Comparison of ENCODE assay signal across 9 cellular contexts in genomic region chr6:21305827-21306469, GRCh38.
A peak's percentile ranks its signal among the peaks of the same experiment; 100 is the strongest.
DNase-seq lines count a peak whose midpoint lies in the region; ATAC-seq, FAIRE-seq and TF ChIP-seq lines count a peak whose summit lies in the region.
"Had no signal": no experiment of that assay in that cellular context is flagged by ENCODE, and none has a peak within 500 bp of the region (broad histone marks: within the 10 kb centered on the region; RNA-seq: fewer than 3 reads in every experiment).

No MANE protein-coding gene starts in this region.

- H3K27me3 ChIP-seq in PC-3 (ENCODE audit: low read length), result no peaks in the 10 kb centered on the region

- no peak for TF ChIP-seq POLR2A in A549 (IDR thresholded peaks at IDR 0.05; ENCODE audit: low read length)

- TF ChIP-seq RAD21 in A549 (conservative IDR thresholded peaks at IDR 0.05 in 1 of 2, IDR thresholded peaks at IDR 0.05 in 1 of 2), result no peak

- no peak for FAIRE-seq in A549 (lab: Jason Lieb, UNC)

- H3K9me3 ChIP-seq in A549 (0 out of 3 replicates have a peak, but pooled peaks cover 5% of the 10 kb centered on the region), HEK293 (ENCODE audit: control insufficient read depth, insufficient read depth, low read depth, low read length) (no peaks in the 10 kb centered on the region), PC-3 (ENCODE audit: low read length) (0 out of 2 replicates have a peak, but pooled peaks cover 5% of the 10 kb centered on the region)

- no peaks in the 10 kb centered on the region for H3F3A ChIP-seq in PC-3 (ENCODE audit: low read length, unreplicated experiment)

- no peaks in the 10 kb centered on the region for H4K20me1 ChIP-seq in PC-3 (ENCODE audit: low read length)

- no peaks in the 10 kb centered on the region for H3K79me2 ChIP-seq in PC-3 (ENCODE audit: low read length)

- ATAC-seq in A549 (no peak), PC-3 (no peak), HG02571 (IDR thresholded peaks at IDR 0.05; ENCODE audit: unreplicated experiment) (no peak), HG03469 (IDR thresholded peaks at IDR 0.05; ENCODE audit: unreplicated experiment) (no peak)

- no peaks in the 10 kb centered on the region for H3K4me1 ChIP-seq in A549
- H3K4me1 ChIP-seq in HEK293 (ENCODE audit: control insufficient read depth, insufficient read depth, low read length), result no peaks in the 10 kb centered on the region
- H3K4me1 ChIP-seq in PC-3 (ENCODE audit: insufficient read depth, low read length), result no peaks in the 10 kb centered on the region

- intact Hi-C loops in PC-3 (cut with micrococcal nuclease), result no loop called here
- intact Hi-C loops in head of caudate nucleus (cut with DNase I), result no loop called here

- WGBS in A549 (ENCODE audit: missing lambda C conversion rate), result 47% methylated on average over 2 of the region's 2 CpGs

- no peaks in the 10 kb centered on the region for H3K36me3 ChIP-seq in HEK293 (ENCODE audit: control insufficient read depth in 2 of 2, insufficient read depth in 1 of 2, low read length in 2 of 2)
- no peaks in the 10 kb centered on the region for H3K36me3 ChIP-seq in PC-3 (ENCODE audit: low read depth, low read length)

- DNase-seq in A549 (ENCODE audit: low read depth in 1 of 2, low spot score in 1 of 2) (peak in 1 of 2 experiments; percentile 8), PC-3 (peak; percentile 38), fibroblast of mammary gland (ENCODE audit: low read depth) (peak; percentile 71), head of caudate nucleus (no peak), NCI-H1417 treated with DMSO at 0.1 percent for 48 hours (lab: John Stamatoyannopoulos, UW) (no peak)
- DNase-seq: NCI-H187 had no signal

- H3K27ac ChIP-seq in A549, result no peak overlapping the region
- no peak overlapping the region for H3K27ac ChIP-seq in HEK293 (ENCODE audit: extremely low read depth, low read depth, low read length)
- H3K27ac ChIP-seq in PC-3 (ENCODE audit: low read length), result no peak overlapping the region

- POLR2A ChIA-PET in A549 (lab: Yijun Ruan, JAX), result no interaction called here
- POLR2A ChIA-PET in HEK293 (lab: Yijun Ruan, JAX), result no interaction called here
- POLR2A ChIA-PET in PC-3 (lab: Charles Lee; ENCODE audit: unreplicated experiment), result no interaction called here

- no peak overlapping the region for H3K9ac ChIP-seq in PC-3 (ENCODE audit: low read length)

- CTCF ChIA-PET in A549 (lab: Yijun Ruan, JAX), result interaction anchor here (0.6 kb wide), 1 partner anchor 744 kb away, joined by 3 read pairs; no protein-coding TSS in a partner anchor
- CTCF ChIA-PET in HEK293 (lab: Yijun Ruan, JAX), result interaction anchor here (1.0 kb wide), 1 partner anchor 68 kb away, joined by 7 read pairs; no protein-coding TSS in a partner anchor
- CTCF ChIA-PET in PC-3 (lab: Charles Lee), result no interaction called here

- no peak overlapping the region for H3K4me3 ChIP-seq in A549
- H3K4me3 ChIP-seq in HEK293 (ENCODE audit: low read depth, low read length), result no peak overlapping the region
- no peak overlapping the region for H3K4me3 ChIP-seq in PC-3 (ENCODE audit: low read length)
- no peak overlapping the region for H3K4me3 ChIP-seq in fibroblast of mammary gland (ENCODE audit: control insufficient read depth, low read depth, low read length)

- H3K9me2 ChIP-seq in PC-3 (replicated peaks; ENCODE audit: low read length), result no peaks in the 10 kb centered on the region

- H3K4me2 ChIP-seq in A549 (no peak overlapping the region), PC-3 (ENCODE audit: low read length) (no peak overlapping the region)

- TF ChIP-seq CTCF in A549 (IDR thresholded peaks at IDR 0.05), result no peak
- TF ChIP-seq CTCF in HEK293 (tag by site-specific recombination; IDR thresholded peaks at IDR 0.05), result no peak
- no peak for TF ChIP-seq CTCF in PC-3 (conservative IDR thresholded peaks at IDR 0.05; ENCODE audit: low read depth, low read length)
- peak; percentile 35 for TF ChIP-seq CTCF in fibroblast of mammary gland (conservative IDR thresholded peaks at IDR 0.05; ENCODE audit: control insufficient read depth, insufficient read depth, low read depth, low read length)

- BruUV-seq in PC-3 (replicated peaks; lab: Mats Ljungman, UMichigan), result no TSS peak

- H2AFZ ChIP-seq in PC-3 (ENCODE audit: low read length), result no peak overlapping the region

- TF ChIP-seq EP300 in A549 (IDR thresholded peaks at IDR 0.05), result no peak

TF ChIP-seq in A549, 52 proteins besides CTCF, POLR2A, EP300 and RAD21:
- no peak for TF ChIP-seq CBX2 (IDR thresholded peaks at IDR 0.05; ENCODE audit: borderline replicate concordance, low read depth)
- TF ChIP-seq CEBPB (IDR thresholded peaks at IDR 0.05), result peak; percentile 80 to 87
- TF ChIP-seq FOSL2 (IDR thresholded peaks at IDR 0.05), result no peak
- TF ChIP-seq FOSL2 (CRISPR knock-in tag; IDR thresholded peaks at IDR 0.05), result no peak

TF ChIP-seq in HEK293, 187 proteins besides CTCF, POLR2A, EP300 and RAD21 (continues in another document):
- TF ChIP-seq OSR2 (tag by site-specific recombination; IDR thresholded peaks at IDR 0.05), result no peak
- no peak for TF ChIP-seq ZNF155 (tag by site-specific recombination; IDR thresholded peaks at IDR 0.05)
- no peak for TF ChIP-seq IKZF3 (tag by site-specific recombination; IDR thresholded peaks at IDR 0.05)
- TF ChIP-seq ZNF660 (tag by site-specific recombination; IDR thresholded peaks at IDR 0.05), result 0 out of 2 replicates have a peak, but pooled peaks have one; percentile 35
- TF ChIP-seq ZFP37 (tag by site-specific recombination; IDR thresholded peaks at IDR 0.05), result no peak
- no peak for TF ChIP-seq ZNF544 (tag by site-specific recombination; IDR thresholded peaks at IDR 0.05)
- TF ChIP-seq ZNF510 (tag by site-specific recombination; IDR thresholded peaks at IDR 0.05; ENCODE audit: insufficient replicate concordance), result peak; percentile 31
- TF ChIP-seq ZSCAN16 (tag by site-specific recombination; IDR thresholded peaks at IDR 0.05), result no peak
- no peak for TF ChIP-seq KLF8 (tag by site-specific recombination; IDR thresholded peaks at IDR 0.05)
- no peak for TF ChIP-seq KLF10 (tag by site-specific recombination; IDR thresholded peaks at IDR 0.05)
- TF ChIP-seq ZNF692 (tag by site-specific recombination; IDR thresholded peaks at IDR 0.05), result peak; percentile 44; the same call in 1 of the 2 replicates
- 0 out of 2 replicates have a peak, but pooled peaks have one; percentile 9 for TF ChIP-seq PRDM6 (tag by site-specific recombination; IDR thresholded peaks at IDR 0.05)
- TF ChIP-seq ZNF366 (tag by site-specific recombination; conservative IDR thresholded peaks at IDR 0.05), result no peak
- no peak for TF ChIP-seq ZNF654 (tag by site-specific recombination; IDR thresholded peaks at IDR 0.05; ENCODE audit: low read depth)
- no peak for TF ChIP-seq ZNF184 (tag by site-specific recombination; IDR thresholded peaks at IDR 0.05)
- TF ChIP-seq ZNF416 (tag by site-specific recombination; IDR thresholded peaks at IDR 0.05), result no peak
- no peak for TF ChIP-seq ZSCAN23 (tag by site-specific recombination; IDR thresholded peaks at IDR 0.05)
- peak; percentile 50; the same call in 1 of the 2 replicates for TF ChIP-seq PRDM10 (tag by site-specific recombination; IDR thresholded peaks at IDR 0.05)

Comparison
In these comparisons a context has a peak if more than half of its experiments do, and no peak if none do; other contexts are left out.
1. DNase-seq: peak in PC-3 (single experiment) and fibroblast of mammary gland (single experiment); none in head of caudate nucleus (0 of 42) and NCI-H1417 treated with DMSO at 0.1 percent for 48 hours (single experiment).